Comparison of ENCODE assay signal across 8 cellular contexts in the genomic region with DNA sequence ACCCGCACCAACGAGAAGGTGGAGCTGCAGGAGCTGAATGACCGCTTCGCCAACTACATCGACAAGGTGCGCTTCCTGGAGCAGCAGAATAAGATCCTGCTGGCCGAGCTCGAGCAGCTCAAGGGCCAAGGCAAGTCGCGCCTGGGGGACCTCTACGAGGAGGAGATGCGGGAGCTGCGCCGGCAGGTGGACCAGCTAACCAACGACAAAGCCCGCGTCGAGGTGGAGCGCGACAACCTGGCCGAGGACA. TPM values are rescaled to one million over a fixed set of nuclear protein-coding genes. Genes with fewer than 3 reads are reported as not detected.
DNase-seq lines count a peak whose midpoint lies in the region; ATAC-seq and TF ChIP-seq lines count a peak whose summit lies in the region.

No MANE protein-coding gene starts in this region.

- H3K4me1 Mint-ChIP-seq in naive thymus-derived CD4-positive, alpha-beta T cell: peaks cover 23 to 65% (median 62%) of the 10 kb centered on the region in 7 donors

- peaks cover 0 to 3% (median 0%) of the 10 kb centered on the region in 5 donors for H3K27me3 Mint-ChIP-seq in naive thymus-derived CD4-positive, alpha-beta T cell

- ATAC-seq in GM18502 (IDR thresholded peaks at IDR 0.05; ENCODE audit: poor library complexity, unreplicated experiment) (peak; percentile 6), HG03354 (IDR thresholded peaks at IDR 0.05; ENCODE audit: poor library complexity, severe bottlenecking, unreplicated experiment) (peak; percentile 8), GM21737 (IDR thresholded peaks at IDR 0.05; ENCODE audit: unreplicated experiment) (no peak), HG03025 (IDR thresholded peaks at IDR 0.05; ENCODE audit: low FRiP score, unreplicated experiment) (no peak)
- no peak for ATAC-seq in naive thymus-derived CD4-positive, alpha-beta T cell

- H3K27ac ChIP-seq in naive thymus-derived CD4-positive, alpha-beta T cell (ENCODE audit: low read depth, low read length): peak overlapping the region; percentile 83

- DNase-seq in cardiac fibroblast (ENCODE audit: low read depth in 2 of 2): peak in 1 of 2 donors; percentile 61
- DNase-seq in naive thymus-derived CD4-positive, alpha-beta T cell: no peak
- no peak for DNase-seq in DMS153 (lab: John Stamatoyannopoulos, UW)
- no peak for DNase-seq in NCI-H1092 (lab: John Stamatoyannopoulos, UW)

- no peaks in the 10 kb centered on the region for H3K9me3 Mint-ChIP-seq in naive thymus-derived CD4-positive, alpha-beta T cell

- peak overlapping the region; percentile 91 to 100 (median 97) for H3K27ac Mint-ChIP-seq in naive thymus-derived CD4-positive, alpha-beta T cell

- H3K4me1 ChIP-seq in naive thymus-derived CD4-positive, alpha-beta T cell (ENCODE audit: control insufficient read depth in 2 of 2, insufficient read depth in 2 of 2, low read length in 2 of 2): peaks cover 44% of the 10 kb centered on the region in 2 donors

- POLR2A ChIA-PET in naive thymus-derived CD4-positive, alpha-beta T cell (lab: Charles Lee): interaction anchor here (0.6 to 8.3 kb wide), 26 partner anchors 8 to 417 kb away, joined by 3 to 167 read pairs (median 4); partner anchors contain the start of genes RSU1, STAM and TRDMT1

- H3K36me3 ChIP-seq in naive thymus-derived CD4-positive, alpha-beta T cell (ENCODE audit: control insufficient read depth in 2 of 3, insufficient read depth in 3 of 3, low read length in 3 of 3): peaks cover 28 to 43% (median 29%) of the 10 kb centered on the region in 3 experiments

- H3K4me3 ChIP-seq in cardiac fibroblast (replicated peaks in 1 of 2; ENCODE audit: low read depth in 2 of 2, low read length in 2 of 2): peak overlapping the region; percentile 96 to 97
- H3K4me3 ChIP-seq in naive thymus-derived CD4-positive, alpha-beta T cell (ENCODE audit: low read length): peak overlapping the region; percentile 93

- H3K4me3 Mint-ChIP-seq in naive thymus-derived CD4-positive, alpha-beta T cell: peak overlapping the region; percentile 87 to 100 (median 97)

- intact Hi-C loops in naive thymus-derived CD4-positive, alpha-beta T cell (cut with micrococcal nuclease): loop anchor here (2.0 to 10.0 kb wide), 2 partner anchors 1425 to 1429 kb away; partner anchors contain the start of genes ARL5B (in 2 of the 2) and NSUN6 (in 1 of the 2)

- H3K9me3 ChIP-seq in naive thymus-derived CD4-positive, alpha-beta T cell (ENCODE audit: control insufficient read depth in 2 of 3, low read length in 3 of 3): no peaks in the 10 kb centered on the region

- TF ChIP-seq CTCF in cardiac fibroblast (IDR thresholded peaks at IDR 0.05; ENCODE audit: low read depth, low read length): no peak

- no peaks in the 10 kb centered on the region for H3K27me3 ChIP-seq in naive thymus-derived CD4-positive, alpha-beta T cell (ENCODE audit: control insufficient read depth in 2 of 2, insufficient read depth in 2 of 2, low read length in 2 of 2)

- H3K36me3 Mint-ChIP-seq in naive thymus-derived CD4-positive, alpha-beta T cell: peaks cover 5 to 51% (median 13%) of the 10 kb centered on the region in 5 donors

- CTCF ChIA-PET in naive thymus-derived CD4-positive, alpha-beta T cell (lab: Charles Lee): interaction anchor here (0.6 to 2.5 kb wide), 9 partner anchors 12 to 413 kb away, joined by 3 to 18 read pairs (median 4); partner anchors contain the start of genes RSU1 and TRDMT1

RNA-seq across cellular contexts. Expression of gene VIM, which starts 1.6 kb away (rescaled TPM):
- 1,000 to 10,000 TPM in 3 of 5 experiments, 100 to 1,000 TPM in 2; 498 to 2,181 (median 1,002) TPM for total RNA-seq in naive thymus-derived CD4-positive, alpha-beta T cell
- polyA plus RNA-seq in naive thymus-derived CD4-positive, alpha-beta T cell: 100 to 1,000 TPM; 399 to 546 TPM

RNA-seq across cellular contexts. Expression of gene TRDMT1, which starts 28.2 kb away (rescaled TPM):
- total RNA-seq in naive thymus-derived CD4-positive, alpha-beta T cell: 10 to 100 TPM; 10.2 to 30.6 (median 15.9) TPM
- 10 to 100 TPM in 1 of 2 donors, 1 to 10 TPM in 1; 9.7 to 12.8 TPM for polyA plus RNA-seq in naive thymus-derived CD4-positive, alpha-beta T cell

Comparison
In these comparisons a context has a peak if more than half of its experiments do, and no peak if none do; other contexts are left out.
1. ATAC-seq: peak in GM18502 (single experiment) and HG03354 (single experiment); none in naive thymus-derived CD4-positive, alpha-beta T cell (single experiment), GM21737 (single experiment) and HG03025 (single experiment).